In genomic region chr3:44986330-44986729, GRCh38 we compare ENCODE assay signal across 4 cellular contexts. TPM values are rescaled to one million over a fixed set of nuclear protein-coding genes. Genes with fewer than 3 reads are reported as not detected.
"Had no signal": no experiment of that assay in that cellular context is flagged by ENCODE, and none has a peak within 500 bp of the region (broad histone marks: within the 10 kb centered on the region; RNA-seq: fewer than 3 reads in every experiment).

No MANE protein-coding gene starts in this region.

RNA-seq across cellular contexts. Expression of gene CLEC3B, which starts 39.8 kb away (rescaled TPM):
- total RNA-seq: natural killer cell treated with Interleukin-12 subunit alpha and Interleukin-12 subunit beta and Interleukin-15 and Interleukin-18, amount 100 ng/mL, for 72 hours; neural crest cell; progenitor cell of endocrine pancreas; smooth muscle cell had no signal
- polyA plus RNA-seq: smooth muscle cell had no signal
